In the genomic region with DNA sequence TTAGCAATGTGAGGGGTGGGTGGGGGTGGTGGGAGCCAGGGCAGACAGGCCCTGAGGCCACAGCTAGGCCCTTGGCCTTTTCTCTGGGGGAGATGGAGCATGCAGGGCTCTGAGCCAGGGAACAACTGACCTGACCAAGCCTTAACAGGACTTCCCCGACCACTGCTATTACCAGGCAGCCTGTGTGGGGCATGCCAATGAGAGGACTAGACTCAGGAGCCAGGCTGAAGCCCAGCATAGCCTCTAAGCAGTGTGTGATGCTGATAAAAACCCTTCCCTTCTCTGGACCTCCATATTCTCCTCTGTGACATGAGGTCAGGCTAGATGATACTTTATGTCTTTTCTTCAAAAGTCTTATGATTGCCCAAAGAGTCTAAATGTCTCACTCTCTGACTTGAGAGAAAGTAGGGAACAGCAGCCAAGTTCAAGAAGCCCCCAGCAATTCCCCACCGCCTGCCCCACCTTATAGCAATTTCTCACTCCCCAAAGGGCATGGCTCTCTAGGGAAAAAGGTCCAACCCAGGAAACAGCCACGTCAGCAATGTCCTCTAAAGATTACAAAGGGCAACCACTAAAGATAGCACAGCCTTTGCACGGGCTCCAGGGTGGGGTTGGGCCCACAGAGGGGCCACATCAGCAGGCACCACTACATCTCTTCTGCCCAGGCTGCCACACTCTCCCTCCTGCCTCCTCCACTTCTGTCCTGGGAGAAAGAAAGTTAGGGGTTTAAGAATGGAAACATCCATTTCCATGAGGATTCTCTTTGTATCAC, we compare ENCODE assay signal across 14 cellular contexts.
A peak's percentile ranks its signal among the peaks of the same experiment; 100 is the strongest.
DNase-seq lines count a peak whose midpoint lies in the region; ATAC-seq and TF ChIP-seq lines count a peak whose summit lies in the region.
"Had no signal": no experiment of that assay in that cellular context is flagged by ENCODE, and none has a peak within 500 bp of the region (broad histone marks: within the 10 kb centered on the region; RNA-seq: fewer than 3 reads in every experiment).

No MANE protein-coding gene starts in this region.

- CTCF ChIA-PET in WTC11 (lab: Charles Lee), result interaction anchor here (1.3 to 2.0 kb wide), 2 partner anchors 120 to 167 kb away, joined by 6 to 8 read pairs; no protein-coding TSS in a partner anchor

- no peaks in the 10 kb centered on the region for H3K36me3 Mint-ChIP-seq in WTC11
- no peaks in the 10 kb centered on the region for H3K36me3 Mint-ChIP-seq in stimulated activated naive CD8-positive, alpha-beta T cell treated with anti-CD3 and anti-CD28 coated beads, Interleukin-15, Interleukin-2, amounts not matched to agents 100 ng/mL and 50 ng/mL, for 24 hours (ENCODE audit: low read depth)

- H3K4me3 ChIP-seq in fibroblast of villous mesenchyme (ENCODE audit: low read depth, low read length), result no peak overlapping the region
- H3K4me3 ChIP-seq: right atrium auricular region, thoracic aorta had no signal

- no peak overlapping the region for H3K4me3 Mint-ChIP-seq in stimulated activated naive CD8-positive, alpha-beta T cell treated with anti-CD3 and anti-CD28 coated beads, Interleukin-15, amount 100 ng/mL, for 72 hours
- H3K4me3 Mint-ChIP-seq in WTC11, result no peak overlapping the region
- H3K4me3 Mint-ChIP-seq in stimulated activated naive CD8-positive, alpha-beta T cell treated with anti-CD3 and anti-CD28 coated beads, Interleukin-15, Interleukin-2, amounts not matched to agents 100 ng/mL and 50 ng/mL, for 24 hours, result no peak overlapping the region
- H3K4me3 Mint-ChIP-seq: activated CD4-positive, alpha-beta T cell treated with anti-CD3 and anti-CD28 coated beads for 36 hours had no signal

- no peaks in the 10 kb centered on the region for H3K27me3 Mint-ChIP-seq in stimulated activated naive CD8-positive, alpha-beta T cell treated with anti-CD3 and anti-CD28 coated beads, Interleukin-15, amount 100 ng/mL, for 72 hours
- H3K27me3 Mint-ChIP-seq in WTC11 (ENCODE audit: low read depth), result no peaks in the 10 kb centered on the region
- no peaks in the 10 kb centered on the region for H3K27me3 Mint-ChIP-seq in stimulated activated naive CD8-positive, alpha-beta T cell treated with anti-CD3 and anti-CD28 coated beads, Interleukin-15, Interleukin-2, amounts not matched to agents 100 ng/mL and 50 ng/mL, for 24 hours
- H3K27me3 Mint-ChIP-seq: activated CD4-positive, alpha-beta T cell treated with anti-CD3 and anti-CD28 coated beads for 36 hours had no signal

- no peaks in the 10 kb centered on the region for H3K9me3 Mint-ChIP-seq in stimulated activated naive CD8-positive, alpha-beta T cell treated with anti-CD3 and anti-CD28 coated beads, Interleukin-15, amount 100 ng/mL, for 72 hours
- H3K9me3 Mint-ChIP-seq in WTC11, result no peaks in the 10 kb centered on the region
- no peaks in the 10 kb centered on the region for H3K9me3 Mint-ChIP-seq in stimulated activated naive CD8-positive, alpha-beta T cell treated with anti-CD3 and anti-CD28 coated beads, Interleukin-15, Interleukin-2, amounts not matched to agents 100 ng/mL and 50 ng/mL, for 24 hours

- no peak for DNase-seq in stimulated activated naive CD8-positive, alpha-beta T cell treated with anti-CD3 and anti-CD28 coated beads, Interleukin-15, Interleukin-2, amounts not matched to agents 100 U/mL and 50 U/mL, for 24 hours
- DNase-seq in stimulated activated naive CD8-positive, alpha-beta T cell treated with anti-CD3 and anti-CD28 coated beads, Interleukin-15, amount 100 ng/mL, for 72 hours, result no peak
- no peak for DNase-seq in WTC11 (ENCODE audit: low spot score)
- peak; percentile 73 for DNase-seq in fibroblast of villous mesenchyme (ENCODE audit: low read depth)
- no peak for DNase-seq in retina
- no peak for DNase-seq in NCI-H1048 (lab: John Stamatoyannopoulos, UW)
- DNase-seq: activated CD4-positive, alpha-beta T cell treated with anti-CD3 and anti-CD28 coated beads for 36 hours; dermis blood vessel endothelial cell; H7; NCI-H146 had no signal

- peak overlapping the region in 1 of 2 donors; percentile 75 for H3K27ac Mint-ChIP-seq in stimulated activated naive CD8-positive, alpha-beta T cell treated with anti-CD3 and anti-CD28 coated beads, Interleukin-15, amount 100 ng/mL, for 72 hours
- H3K27ac Mint-ChIP-seq in WTC11, result peak overlapping the region; percentile 1; the same call in 1 of the 2 replicates
- H3K27ac Mint-ChIP-seq in stimulated activated naive CD8-positive, alpha-beta T cell treated with anti-CD3 and anti-CD28 coated beads, Interleukin-15, Interleukin-2, amounts not matched to agents 100 ng/mL and 50 ng/mL, for 24 hours, result peak overlapping the region; percentile 47

- POLR2A ChIA-PET in WTC11 (lab: Charles Lee), result interaction anchor here (0.6 kb wide), 1 partner anchor 175 kb away, joined by 3 read pairs; no protein-coding TSS in a partner anchor

- ATAC-seq in stimulated activated naive CD8-positive, alpha-beta T cell treated with anti-CD3 and anti-CD28 coated beads, Interleukin-15, Interleukin-2, amounts not matched to agents 100 U/mL and 50 U/mL, for 24 hours, result peak; percentile 30
- ATAC-seq in stimulated activated naive CD8-positive, alpha-beta T cell treated with anti-CD3 and anti-CD28 coated beads, Interleukin-15, amount 100 ng/mL, for 72 hours, result no peak
- ATAC-seq in WTC11 (no peak), GM21390 (IDR thresholded peaks at IDR 0.05; ENCODE audit: unreplicated experiment) (no peak)
- ATAC-seq: activated CD4-positive, alpha-beta T cell treated with anti-CD3 and anti-CD28 coated beads for 36 hours had no signal

- TF ChIP-seq CTCF in WTC11 (IDR thresholded peaks at IDR 0.05) (no peak), fibroblast of villous mesenchyme (IDR thresholded peaks at IDR 0.05; ENCODE audit: insufficient read depth, low read depth, low read length) (no peak)

- H3K4me1 Mint-ChIP-seq in stimulated activated naive CD8-positive, alpha-beta T cell treated with anti-CD3 and anti-CD28 coated beads, Interleukin-15, amount 100 ng/mL, for 72 hours, result peaks cover 83% of the 10 kb centered on the region
- H3K4me1 Mint-ChIP-seq in WTC11, result peaks cover 21% of the 10 kb centered on the region
- peaks cover 69% of the 10 kb centered on the region for H3K4me1 Mint-ChIP-seq in stimulated activated naive CD8-positive, alpha-beta T cell treated with anti-CD3 and anti-CD28 coated beads, Interleukin-15, Interleukin-2, amounts not matched to agents 100 ng/mL and 50 ng/mL, for 24 hours (ENCODE audit: low read depth)

TF ChIP-seq in WTC11, 78 proteins besides CTCF, POLR2A, EP300 and RAD21 (continues in another document):
- TF ChIP-seq RELA (CRISPR knock-in tag; IDR thresholded peaks at IDR 0.05; ENCODE audit: borderline replicate concordance) (no peak), HMGA2 (CRISPR knock-in tag; IDR thresholded peaks at IDR 0.05) (no peak), FOXP4 (CRISPR knock-in tag; IDR thresholded peaks at IDR 0.05) (no peak), NFATC4 (CRISPR knock-in tag; IDR thresholded peaks at IDR 0.05) (no peak), TP53 (CRISPR knock-in tag; IDR thresholded peaks at IDR 0.05) (no peak), JUN (CRISPR knock-in tag; IDR thresholded peaks at IDR 0.05) (no peak), ZBTB21 (CRISPR knock-in tag; IDR thresholded peaks at IDR 0.05; ENCODE audit: borderline replicate concordance) (no peak), PREB (CRISPR knock-in tag; IDR thresholded peaks at IDR 0.05; ENCODE audit: borderline replicate concordance) (no peak)
- TF ChIP-seq, protein P1, sequence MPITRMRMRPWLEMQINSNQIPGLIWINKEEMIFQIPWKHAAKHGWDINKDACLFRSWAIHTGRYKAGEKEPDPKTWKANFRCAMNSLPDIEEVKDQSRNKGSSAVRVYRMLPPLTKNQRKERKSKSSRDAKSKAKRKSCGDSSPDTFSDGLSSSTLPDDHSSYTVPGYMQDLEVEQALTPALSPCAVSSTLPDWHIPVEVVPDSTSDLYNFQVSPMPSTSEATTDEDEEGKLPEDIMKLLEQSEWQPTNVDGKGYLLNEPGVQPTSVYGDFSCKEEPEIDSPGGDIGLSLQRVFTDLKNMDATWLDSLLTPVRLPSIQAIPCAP (CRISPR knock-in tag; IDR thresholded peaks at IDR 0.05), result no peak
- TF ChIP-seq, protein P2, sequence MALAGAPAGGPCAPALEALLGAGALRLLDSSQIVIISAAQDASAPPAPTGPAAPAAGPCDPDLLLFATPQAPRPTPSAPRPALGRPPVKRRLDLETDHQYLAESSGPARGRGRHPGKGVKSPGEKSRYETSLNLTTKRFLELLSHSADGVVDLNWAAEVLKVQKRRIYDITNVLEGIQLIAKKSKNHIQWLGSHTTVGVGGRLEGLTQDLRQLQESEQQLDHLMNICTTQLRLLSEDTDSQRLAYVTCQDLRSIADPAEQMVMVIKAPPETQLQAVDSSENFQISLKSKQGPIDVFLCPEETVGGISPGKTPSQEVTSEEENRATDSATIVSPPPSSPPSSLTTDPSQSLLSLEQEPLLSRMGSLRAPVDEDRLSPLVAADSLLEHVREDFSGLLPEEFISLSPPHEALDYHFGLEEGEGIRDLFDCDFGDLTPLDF (CRISPR knock-in tag; IDR thresholded peaks at IDR 0.05), result no peak
